Comparison of ENCODE assay signal across 26 cellular contexts in genomic region chr4:109365944-109366343, GRCh38.
"Had no signal": no experiment of that assay in that cellular context is flagged by ENCODE, and none has a peak within 500 bp of the region (broad histone marks: within the 10 kb centered on the region; RNA-seq: fewer than 3 reads in every experiment).

No MANE protein-coding gene starts in this region.

- H3K4me3 ChIP-seq: ascending aorta, ovary, prostate gland, upper lobe of left lung had no signal

- H3K27me3 ChIP-seq: ascending aorta, brain microvascular endothelial cell, ovary, upper lobe of left lung had no signal

- H3K4me1 ChIP-seq: ascending aorta, prostate gland, upper lobe of left lung had no signal

- H3K36me3 ChIP-seq: ascending aorta, brain microvascular endothelial cell, neutrophil, ovary, prostate gland, upper lobe of left lung had no signal

- H3K27ac ChIP-seq: ascending aorta, brain microvascular endothelial cell, neutrophil, ovary, prostate gland, upper lobe of left lung had no signal

- DNase-seq: activated CD4-positive, alpha-beta memory T cell treated with anti-CD3 and anti-CD28 coated beads for 36 hours; activated CD4-positive, alpha-beta T cell treated with anti-CD3 and anti-CD28 coated beads for 4 hours; activated effector memory CD4-positive, alpha-beta T cell treated with anti-CD3 and anti-CD28 coated beads, Interleukin-2, amount 50 U/mL, for 16 hours; activated naive CD4-positive, alpha-beta T cell treated with anti-CD3 and anti-CD28 coated beads, Interleukin-2, amount 50 U/mL, for 16 hours; activated T-cell treated with anti-CD3 and anti-CD28 coated beads, Interleukin-2, amount 50 U/mL, for 72 hours; brain microvascular endothelial cell; central memory CD4-positive, alpha-beta T cell; erythroblast; foreskin melanocyte; glutamatergic neuron; hippocampal formation; left cardiac atrium; ovary; right cardiac atrium; stimulated activated CD4-positive, alpha-beta T cell treated with anti-CD3 and anti-CD28 coated beads, Interleukin-12 subunit alpha, Interleukin-12 subunit beta, amount 100 ng/mL, for 4 hours; stimulated activated CD4-positive, alpha-beta T cell treated with anti-CD3 and anti-CD28 coated beads, Interleukin-4, amount 100 ng/mL, for 4 hours; stimulated activated naive CD8-positive, alpha-beta T cell treated with anti-CD3 and anti-CD28 coated beads, Interleukin-15, Interleukin-2, amounts not matched to agents 100 U/mL and 50 U/mL, for 24 hours; T-helper 9 cell; upper lobe of left lung had no signal

- H3K9me3 Mint-ChIP-seq: memory B cell, nephron, WTC11 had no signal

- H3K9me3 ChIP-seq: ascending aorta, neutrophil, ovary, prostate gland, upper lobe of left lung had no signal

- ATAC-seq: activated T-cell treated with anti-CD3 and anti-CD28 coated beads, Interleukin-2, amount 50 U/mL, for 72 hours; left cardiac atrium; right cardiac atrium; stimulated activated naive CD8-positive, alpha-beta T cell treated with anti-CD3 and anti-CD28 coated beads, Interleukin-15, Interleukin-2, amounts not matched to agents 100 U/mL and 50 U/mL, for 24 hours; WTC11 had no signal

- H3K27ac Mint-ChIP-seq: activated CD4-positive, alpha-beta memory T cell treated with anti-CD3 and anti-CD28 coated beads for 36 hours; activated T-cell treated with anti-CD3 and anti-CD28 coated beads, Interleukin-2, amount 50 U/mL, for 72 hours; memory B cell; nephron; WTC11 had no signal

- H3K4me1 Mint-ChIP-seq: memory B cell, WTC11 had no signal

- H3K4me3 Mint-ChIP-seq: activated CD4-positive, alpha-beta memory T cell treated with anti-CD3 and anti-CD28 coated beads for 36 hours; activated T-cell treated with anti-CD3 and anti-CD28 coated beads, Interleukin-2, amount 50 U/mL, for 72 hours; memory B cell; nephron; WTC11 had no signal

- H3K36me3 Mint-ChIP-seq: memory B cell, WTC11 had no signal

- FAIRE-seq: colon had no signal
